ENCODE assay signal across 1 cellular context in genomic region chr18:9017900-9018217, GRCh38.
TF ChIP-seq lines count a peak whose summit lies in the region.

No MANE protein-coding gene starts in this region.

TF ChIP-seq in K562, 482 proteins besides CTCF, POLR2A, EP300 and RAD21 (continued from another document and continues in another):
- TF ChIP-seq ZFP1 (CRISPR knock-in tag; IDR thresholded peaks at IDR 0.05) (no peak), ZNF444 (CRISPR knock-in tag; IDR thresholded peaks at IDR 0.05) (no peak), ARID4B (CRISPR knock-in tag; IDR thresholded peaks at IDR 0.05) (no peak), POU5F1 (IDR thresholded peaks at IDR 0.05; ENCODE audit: borderline replicate concordance, low read depth, low read length, partially characterized antibody) (no peak), SAFB (IDR thresholded peaks at IDR 0.05; ENCODE audit: borderline replicate concordance, low read depth, low read length) (no peak), ZBTB33 (CRISPR knock-in tag; IDR thresholded peaks at IDR 0.05) (no peak), ZBTB43 (CRISPR knock-in tag; IDR thresholded peaks at IDR 0.05) (0 out of 2 replicates have a peak, but pooled peaks have one; percentile 64), ARID3B (CRISPR knock-in tag; IDR thresholded peaks at IDR 0.05; ENCODE audit: borderline replicate concordance) (no peak), NCOA4 (IDR thresholded peaks at IDR 0.05; ENCODE audit: partially characterized antibody) (no peak), RBM34 (IDR thresholded peaks at IDR 0.05; ENCODE audit: borderline replicate concordance, insufficient read depth, low read length) (no peak), TEAD4 (IDR thresholded peaks at IDR 0.05; ENCODE audit: low read length) (no peak), TEAD4 (CRISPR knock-in tag; IDR thresholded peaks at IDR 0.05; ENCODE audit: borderline replicate concordance) (no peak), RBBP5 (IDR thresholded peaks at IDR 0.05; ENCODE audit: borderline replicate concordance, insufficient read depth, low read length, poor library complexity, severe bottlenecking) (no peak), TRIM28 (IDR thresholded peaks at IDR 0.05) (no peak), MECOM (CRISPR knock-in tag; IDR thresholded peaks at IDR 0.05) (peak; percentile 56; the same call in 1 of the 2 replicates), PURB (CRISPR knock-in tag; IDR thresholded peaks at IDR 0.05; ENCODE audit: low read depth) (no peak), SMAD2 (IDR thresholded peaks at IDR 0.05; ENCODE audit: low read depth, low read length) (no peak), NFIX (CRISPR knock-in tag; IDR thresholded peaks at IDR 0.05; ENCODE audit: low read depth) (no peak), ELF1 (tag; IDR thresholded peaks at IDR 0.05) (0 out of 2 replicates have a peak, but pooled peaks have one; percentile 14), SNIP1 (IDR thresholded peaks at IDR 0.05; ENCODE audit: low read depth) (no peak), ESRRB (CRISPR knock-in tag; IDR thresholded peaks at IDR 0.05; ENCODE audit: borderline replicate concordance) (no peak), ZNF79 (CRISPR knock-in tag; IDR thresholded peaks at IDR 0.05; ENCODE audit: low read depth) (no peak), TEAD2 (tag; IDR thresholded peaks at IDR 0.05) (peak; percentile 73), CC2D1A (IDR thresholded peaks at IDR 0.05) (no peak), ADNP (tag; IDR thresholded peaks at IDR 0.05) (no peak), NFYB (IDR thresholded peaks at IDR 0.05; ENCODE audit: extremely low read depth, insufficient read length) (no peak), NCOA2 (IDR thresholded peaks at IDR 0.05; ENCODE audit: partially characterized antibody in 2 of 2) (no peak), RBM25 (IDR thresholded peaks at IDR 0.05; ENCODE audit: low read depth, low read length, severe bottlenecking) (no peak), ILK (tag; IDR thresholded peaks at IDR 0.05; ENCODE audit: borderline replicate concordance, low read depth) (peak; percentile 56; the same call in 1 of the 2 replicates), GABPA (tag; conservative IDR thresholded peaks at IDR 0.05; ENCODE audit: low read depth) (peak; percentile 26; the same call in 1 of the 2 replicates), IRF1 (CRISPR knock-in tag; IDR thresholded peaks at IDR 0.05; ENCODE audit: borderline replicate concordance) (no peak), DIDO1 (tag; IDR thresholded peaks at IDR 0.05; ENCODE audit: low read depth) (no peak), SMARCB1 (IDR thresholded peaks at IDR 0.05; ENCODE audit: insufficient read length, low read depth) (no peak), ZBTB5 (IDR thresholded peaks at IDR 0.05) (no peak), NFRKB (IDR thresholded peaks at IDR 0.05; ENCODE audit: low read depth) (peak; percentile 13), ARNT (IDR thresholded peaks at IDR 0.05) (no peak), ZNF639 (CRISPR knock-in tag; conservative IDR thresholded peaks at IDR 0.05 in 1 of 2, IDR thresholded peaks at IDR 0.05 in 1 of 2) (peak in 1 of 2 experiments; percentile 69; a peak in 1 of 4 replicates), HDAC8 (tag; IDR thresholded peaks at IDR 0.05) (0 out of 2 replicates have a peak, but pooled peaks have one; percentile 10), MXI1 (IDR thresholded peaks at IDR 0.05; ENCODE audit: low read depth, low read length) (no peak), GATA2 (CRISPR knock-in tag; IDR thresholded peaks at IDR 0.05) (no peak)
- TF ChIP-seq, protein P1, sequence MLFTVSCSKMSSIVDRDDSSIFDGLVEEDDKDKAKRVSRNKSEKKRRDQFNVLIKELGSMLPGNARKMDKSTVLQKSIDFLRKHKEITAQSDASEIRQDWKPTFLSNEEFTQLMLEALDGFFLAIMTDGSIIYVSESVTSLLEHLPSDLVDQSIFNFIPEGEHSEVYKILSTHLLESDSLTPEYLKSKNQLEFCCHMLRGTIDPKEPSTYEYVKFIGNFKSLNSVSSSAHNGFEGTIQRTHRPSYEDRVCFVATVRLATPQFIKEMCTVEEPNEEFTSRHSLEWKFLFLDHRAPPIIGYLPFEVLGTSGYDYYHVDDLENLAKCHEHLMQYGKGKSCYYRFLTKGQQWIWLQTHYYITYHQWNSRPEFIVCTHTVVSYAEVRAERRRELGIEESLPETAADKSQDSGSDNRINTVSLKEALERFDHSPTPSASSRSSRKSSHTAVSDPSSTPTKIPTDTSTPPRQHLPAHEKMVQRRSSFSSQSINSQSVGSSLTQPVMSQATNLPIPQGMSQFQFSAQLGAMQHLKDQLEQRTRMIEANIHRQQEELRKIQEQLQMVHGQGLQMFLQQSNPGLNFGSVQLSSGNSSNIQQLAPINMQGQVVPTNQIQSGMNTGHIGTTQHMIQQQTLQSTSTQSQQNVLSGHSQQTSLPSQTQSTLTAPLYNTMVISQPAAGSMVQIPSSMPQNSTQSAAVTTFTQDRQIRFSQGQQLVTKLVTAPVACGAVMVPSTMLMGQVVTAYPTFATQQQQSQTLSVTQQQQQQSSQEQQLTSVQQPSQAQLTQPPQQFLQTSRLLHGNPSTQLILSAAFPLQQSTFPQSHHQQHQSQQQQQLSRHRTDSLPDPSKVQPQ (CRISPR knock-in tag; IDR thresholded peaks at IDR 0.05; ENCODE audit: borderline replicate concordance), result no peak
- TF ChIP-seq, protein P2, sequence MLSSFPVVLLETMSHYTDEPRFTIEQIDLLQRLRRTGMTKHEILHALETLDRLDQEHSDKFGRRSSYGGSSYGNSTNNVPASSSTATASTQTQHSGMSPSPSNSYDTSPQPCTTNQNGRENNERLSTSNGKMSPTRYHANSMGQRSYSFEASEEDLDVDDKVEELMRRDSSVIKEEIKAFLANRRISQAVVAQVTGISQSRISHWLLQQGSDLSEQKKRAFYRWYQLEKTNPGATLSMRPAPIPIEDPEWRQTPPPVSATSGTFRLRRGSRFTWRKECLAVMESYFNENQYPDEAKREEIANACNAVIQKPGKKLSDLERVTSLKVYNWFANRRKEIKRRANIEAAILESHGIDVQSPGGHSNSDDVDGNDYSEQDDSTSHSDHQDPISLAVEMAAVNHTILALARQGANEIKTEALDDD (IDR thresholded peaks at IDR 0.05), result peak; percentile 55; the same call in 1 of the 2 replicates
- TF ChIP-seq, protein P3, sequence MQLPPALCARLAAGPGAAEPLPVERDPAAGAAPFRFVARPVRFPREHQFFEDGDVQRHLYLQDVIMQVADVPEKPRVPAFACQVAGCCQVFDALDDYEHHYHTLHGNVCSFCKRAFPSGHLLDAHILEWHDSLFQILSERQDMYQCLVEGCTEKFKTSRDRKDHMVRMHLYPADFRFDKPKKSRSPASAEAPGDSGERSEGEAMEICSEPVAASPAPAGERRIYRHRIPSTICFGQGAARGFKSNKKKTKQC (CRISPR knock-in tag; IDR thresholded peaks at IDR 0.05), result no peak
- TF ChIP-seq, protein P4, sequence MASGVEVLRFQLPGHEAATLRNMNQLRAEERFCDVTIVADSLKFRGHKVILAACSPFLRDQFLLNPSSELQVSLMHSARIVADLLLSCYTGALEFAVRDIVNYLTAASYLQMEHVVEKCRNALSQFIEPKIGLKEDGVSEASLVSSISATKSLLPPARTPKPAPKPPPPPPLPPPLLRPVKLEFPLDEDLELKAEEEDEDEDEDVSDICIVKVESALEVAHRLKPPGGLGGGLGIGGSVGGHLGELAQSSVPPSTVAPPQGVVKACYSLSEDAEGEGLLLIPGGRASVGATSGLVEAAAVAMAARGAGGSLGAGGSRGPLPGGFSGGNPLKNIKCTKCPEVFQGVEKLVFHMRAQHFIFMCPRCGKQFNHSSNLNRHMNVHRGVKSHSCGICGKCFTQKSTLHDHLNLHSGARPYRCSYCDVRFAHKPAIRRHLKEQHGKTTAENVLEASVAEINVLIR (CRISPR knock-in tag; IDR thresholded peaks at IDR 0.05), result no peak
